Comparison of ENCODE assay signal across 1 cellular context in genomic region chr5:69217154-69217731, GRCh38.
TF ChIP-seq lines count a peak whose summit lies in the region.

No MANE protein-coding gene starts in this region.

TF ChIP-seq in WTC11, 78 proteins besides CTCF, POLR2A, EP300 and RAD21 (continued from another document):
- no peak for TF ChIP-seq CDX4 (CRISPR knock-in tag; IDR thresholded peaks at IDR 0.05; ENCODE audit: borderline replicate concordance)
- no peak for TF ChIP-seq MXD4 (CRISPR knock-in tag; IDR thresholded peaks at IDR 0.05; ENCODE audit: borderline replicate concordance)
- TF ChIP-seq NR1H2 (CRISPR knock-in tag; IDR thresholded peaks at IDR 0.05), result no peak
- TF ChIP-seq ETV6 (CRISPR knock-in tag; IDR thresholded peaks at IDR 0.05), result no peak
- no peak for TF ChIP-seq FOXP1 (CRISPR knock-in tag; IDR thresholded peaks at IDR 0.05; ENCODE audit: borderline replicate concordance)
- TF ChIP-seq KAT7 (CRISPR knock-in tag; IDR thresholded peaks at IDR 0.05; ENCODE audit: borderline replicate concordance), result no peak
- TF ChIP-seq GABPB1 (CRISPR knock-in tag; IDR thresholded peaks at IDR 0.05), result no peak
- TF ChIP-seq, protein P1, sequence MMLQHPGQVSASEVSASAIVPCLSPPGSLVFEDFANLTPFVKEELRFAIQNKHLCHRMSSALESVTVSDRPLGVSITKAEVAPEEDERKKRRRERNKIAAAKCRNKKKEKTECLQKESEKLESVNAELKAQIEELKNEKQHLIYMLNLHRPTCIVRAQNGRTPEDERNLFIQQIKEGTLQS (CRISPR knock-in tag; conservative IDR thresholded peaks at IDR 0.05), result no peak
- TF ChIP-seq ESRRA (CRISPR knock-in tag; IDR thresholded peaks at IDR 0.05; ENCODE audit: borderline replicate concordance), result no peak
